ENCODE assay signal across 8 cellular contexts in genomic region chr16:84672276-84673202, GRCh38. TPM values are rescaled to one million over a fixed set of nuclear protein-coding genes. Genes with fewer than 3 reads are reported as not detected.
A peak's percentile ranks its signal among the peaks of the same experiment; 100 is the strongest.
DNase-seq lines count a peak whose midpoint lies in the region; ATAC-seq, FAIRE-seq and TF ChIP-seq lines count a peak whose summit lies in the region.
"Had no signal": no experiment of that assay in that cellular context is flagged by ENCODE, and none has a peak within 500 bp of the region (broad histone marks: within the 10 kb centered on the region; RNA-seq: fewer than 3 reads in every experiment).

No MANE protein-coding gene starts in this region.

- TF ChIP-seq CTCF in GM12875 (IDR thresholded peaks at IDR 0.05; ENCODE audit: borderline replicate concordance, insufficient read depth, low read depth, low read length) (peak; percentile 95), glutamatergic neuron (IDR thresholded peaks at IDR 0.05; ENCODE audit: partially characterized antibody, unreplicated experiment) (peak; percentile 89)

- FAIRE-seq in urothelium cell line (lab: Jason Lieb, UNC) = peak; percentile 84
- FAIRE-seq: islet of Langerhans had no signal

- peaks cover 3% of the 10 kb centered on the region for H3K36me3 Mint-ChIP-seq in activated naive CD4-positive, alpha-beta T cell treated with anti-CD3 and anti-CD28 coated beads for 36 hours (ENCODE audit: low read depth)
- H3K36me3 Mint-ChIP-seq in glutamatergic neuron (ENCODE audit: unreplicated experiment) = no peaks in the 10 kb centered on the region

- no peak overlapping the region for H3K4me3 ChIP-seq in GM12875 (ENCODE audit: low read depth, low read length)

- CTCF ChIA-PET in activated naive CD4-positive, alpha-beta T cell treated with anti-CD3 and anti-CD28 coated beads for 36 hours (lab: Charles Lee) = interaction anchor here (0.5 to 4.9 kb wide), 37 partner anchors 9 to 183 kb away, joined by 3 to 47 read pairs (median 5); no protein-coding TSS in a partner anchor

- no peaks in the 10 kb centered on the region for H3K27me3 Mint-ChIP-seq in activated naive CD4-positive, alpha-beta T cell treated with anti-CD3 and anti-CD28 coated beads for 36 hours (ENCODE audit: low read depth)
- H3K27me3 Mint-ChIP-seq in glutamatergic neuron (ENCODE audit: unreplicated experiment) = peaks cover 4% of the 10 kb centered on the region

- no peak overlapping the region for H3K27ac Mint-ChIP-seq in activated naive CD4-positive, alpha-beta T cell treated with anti-CD3 and anti-CD28 coated beads for 36 hours
- H3K27ac Mint-ChIP-seq in glutamatergic neuron (ENCODE audit: unreplicated experiment) = no peak overlapping the region

- peak; percentile 88 for DNase-seq in HuH-7.5 (ENCODE audit: low spot score)
- peak; percentile 90 for DNase-seq in activated naive CD4-positive, alpha-beta T cell treated with anti-CD3 and anti-CD28 coated beads for 36 hours
- DNase-seq in glutamatergic neuron = peak; percentile 88
- peak; percentile 45 for DNase-seq in pons (ENCODE audit: low spot score)
- peak; percentile 85 for DNase-seq in urothelium cell line (ENCODE audit: low spot score)

- no peaks in the 10 kb centered on the region for H3K9me3 Mint-ChIP-seq in activated naive CD4-positive, alpha-beta T cell treated with anti-CD3 and anti-CD28 coated beads for 36 hours
- H3K9me3 Mint-ChIP-seq in glutamatergic neuron (ENCODE audit: unreplicated experiment) = peaks cover 2% of the 10 kb centered on the region

- H3K4me3 Mint-ChIP-seq in activated naive CD4-positive, alpha-beta T cell treated with anti-CD3 and anti-CD28 coated beads for 36 hours = no peak overlapping the region
- H3K4me3 Mint-ChIP-seq in glutamatergic neuron (ENCODE audit: unreplicated experiment) = no peak overlapping the region

- intact Hi-C loops in activated naive CD4-positive, alpha-beta T cell treated with anti-CD3 and anti-CD28 coated beads for 36 hours (cut with micrococcal nuclease) = loop anchor here (1.0 to 10.0 kb wide), 5 partner anchors 28 to 298 kb away; no protein-coding TSS in a partner anchor

- peak; percentile 92 for ATAC-seq in SK-N-SH treated with all-trans-retinoic acid at 6 μM for 48 hours

- H3K4me1 Mint-ChIP-seq in activated naive CD4-positive, alpha-beta T cell treated with anti-CD3 and anti-CD28 coated beads for 36 hours (ENCODE audit: low read depth) = peaks cover 7% of the 10 kb centered on the region
- H3K4me1 Mint-ChIP-seq in glutamatergic neuron (ENCODE audit: low read depth, unreplicated experiment) = peaks cover 4% of the 10 kb centered on the region

TF ChIP-seq in SK-N-SH treated with all-trans-retinoic acid at 6 μM for 48 hours, 23 proteins besides CTCF, POLR2A, EP300 and RAD21:
- no peak for TF ChIP-seq TCF4 (CRISPR knock-in tag; IDR thresholded peaks at IDR 0.05; ENCODE audit: borderline replicate concordance)
- TF ChIP-seq, protein P1, sequence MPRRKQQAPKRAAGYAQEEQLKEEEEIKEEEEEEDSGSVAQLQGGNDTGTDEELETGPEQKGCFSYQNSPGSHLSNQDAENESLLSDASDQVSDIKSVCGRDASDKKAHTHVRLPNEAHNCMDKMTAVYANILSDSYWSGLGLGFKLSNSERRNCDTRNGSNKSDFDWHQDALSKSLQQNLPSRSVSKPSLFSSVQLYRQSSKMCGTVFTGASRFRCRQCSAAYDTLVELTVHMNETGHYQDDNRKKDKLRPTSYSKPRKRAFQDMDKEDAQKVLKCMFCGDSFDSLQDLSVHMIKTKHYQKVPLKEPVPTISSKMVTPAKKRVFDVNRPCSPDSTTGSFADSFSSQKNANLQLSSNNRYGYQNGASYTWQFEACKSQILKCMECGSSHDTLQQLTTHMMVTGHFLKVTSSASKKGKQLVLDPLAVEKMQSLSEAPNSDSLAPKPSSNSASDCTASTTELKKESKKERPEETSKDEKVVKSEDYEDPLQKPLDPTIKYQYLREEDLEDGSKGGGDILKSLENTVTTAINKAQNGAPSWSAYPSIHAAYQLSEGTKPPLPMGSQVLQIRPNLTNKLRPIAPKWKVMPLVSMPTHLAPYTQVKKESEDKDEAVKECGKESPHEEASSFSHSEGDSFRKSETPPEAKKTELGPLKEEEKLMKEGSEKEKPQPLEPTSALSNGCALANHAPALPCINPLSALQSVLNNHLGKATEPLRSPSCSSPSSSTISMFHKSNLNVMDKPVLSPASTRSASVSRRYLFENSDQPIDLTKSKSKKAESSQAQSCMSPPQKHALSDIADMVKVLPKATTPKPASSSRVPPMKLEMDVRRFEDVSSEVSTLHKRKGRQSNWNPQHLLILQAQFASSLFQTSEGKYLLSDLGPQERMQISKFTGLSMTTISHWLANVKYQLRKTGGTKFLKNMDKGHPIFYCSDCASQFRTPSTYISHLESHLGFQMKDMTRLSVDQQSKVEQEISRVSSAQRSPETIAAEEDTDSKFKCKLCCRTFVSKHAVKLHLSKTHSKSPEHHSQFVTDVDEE (CRISPR knock-in tag; IDR thresholded peaks at IDR 0.05) = no peak
- TF ChIP-seq CSRNP3 (CRISPR knock-in tag; IDR thresholded peaks at IDR 0.05) = no peak
- no peak for TF ChIP-seq OSR1 (CRISPR knock-in tag; IDR thresholded peaks at IDR 0.05)
- no peak for TF ChIP-seq GLIS3 (CRISPR knock-in tag; IDR thresholded peaks at IDR 0.05)
- TF ChIP-seq ARNTL (CRISPR knock-in tag; IDR thresholded peaks at IDR 0.05; ENCODE audit: borderline replicate concordance, low read depth) = no peak
- no peak for TF ChIP-seq TOX (CRISPR knock-in tag; IDR thresholded peaks at IDR 0.05; ENCODE audit: borderline replicate concordance)
- no peak for TF ChIP-seq ZFP3 (CRISPR knock-in tag; IDR thresholded peaks at IDR 0.05)
- no peak for TF ChIP-seq ZFP30 (CRISPR knock-in tag; IDR thresholded peaks at IDR 0.05)
- no peak for TF ChIP-seq ESRRG (CRISPR knock-in tag; IDR thresholded peaks at IDR 0.05)
- no peak for TF ChIP-seq RARB (CRISPR knock-in tag; IDR thresholded peaks at IDR 0.05)
- no peak for TF ChIP-seq CSDC2 (CRISPR knock-in tag; IDR thresholded peaks at IDR 0.05)
- no peak for TF ChIP-seq ZNF8 (CRISPR knock-in tag; IDR thresholded peaks at IDR 0.05)
- TF ChIP-seq ZNF70 (CRISPR knock-in tag; IDR thresholded peaks at IDR 0.05) = no peak
- no peak for TF ChIP-seq ISL1 (CRISPR knock-in tag; IDR thresholded peaks at IDR 0.05)
- TF ChIP-seq SNAI2 (CRISPR knock-in tag; IDR thresholded peaks at IDR 0.05) = no peak
- TF ChIP-seq ZNF565 (CRISPR knock-in tag; conservative IDR thresholded peaks at IDR 0.05; ENCODE audit: low read depth) = no peak
- TF ChIP-seq, protein P2, sequence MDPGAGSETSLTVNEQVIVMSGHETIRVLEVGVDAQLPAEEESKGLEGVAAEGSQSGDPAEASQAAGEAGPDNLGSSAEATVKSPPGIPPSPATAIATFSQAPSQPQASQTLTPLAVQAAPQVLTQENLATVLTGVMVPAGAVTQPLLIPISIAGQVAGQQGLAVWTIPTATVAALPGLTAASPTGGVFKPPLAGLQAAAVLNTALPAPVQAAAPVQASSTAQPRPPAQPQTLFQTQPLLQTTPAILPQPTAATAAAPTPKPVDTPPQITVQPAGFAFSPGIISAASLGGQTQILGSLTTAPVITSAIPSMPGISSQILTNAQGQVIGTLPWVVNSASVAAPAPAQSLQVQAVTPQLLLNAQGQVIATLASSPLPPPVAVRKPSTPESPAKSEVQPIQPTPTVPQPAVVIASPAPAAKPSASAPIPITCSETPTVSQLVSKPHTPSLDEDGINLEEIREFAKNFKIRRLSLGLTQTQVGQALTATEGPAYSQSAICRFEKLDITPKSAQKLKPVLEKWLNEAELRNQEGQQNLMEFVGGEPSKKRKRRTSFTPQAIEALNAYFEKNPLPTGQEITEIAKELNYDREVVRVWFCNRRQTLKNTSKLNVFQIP (CRISPR knock-in tag; IDR thresholded peaks at IDR 0.05; ENCODE audit: borderline replicate concordance, low read depth) = no peak
TF ChIP-seq in SK-N-SH treated with all-trans-retinoic acid at 6 μM for 48 hours: peak in this region for 0.

RNA-seq across cellular contexts. Expression of gene KLHL36, which starts 24.2 kb away (rescaled TPM):
- 10 to 100 TPM; 45.7 to 50.3 TPM for total RNA-seq in activated naive CD4-positive, alpha-beta T cell treated with anti-CD3 and anti-CD28 coated beads for 36 hours
- total RNA-seq in glutamatergic neuron (ENCODE audit: unreplicated experiment) = 38.2 TPM

RNA-seq across cellular contexts. Expression of gene USP10, which starts 27.3 kb away (rescaled TPM):
- 10 to 100 TPM; 93.9 to 95.2 TPM for total RNA-seq in activated naive CD4-positive, alpha-beta T cell treated with anti-CD3 and anti-CD28 coated beads for 36 hours
- 100 TPM for total RNA-seq in glutamatergic neuron (ENCODE audit: unreplicated experiment)

RNA-seq across cellular contexts. Expression of gene COTL1, which starts 54.7 kb away (rescaled TPM):
- total RNA-seq in activated naive CD4-positive, alpha-beta T cell treated with anti-CD3 and anti-CD28 coated beads for 36 hours = 100 to 1,000 TPM; 325 to 328 TPM
- 545 TPM for total RNA-seq in glutamatergic neuron (ENCODE audit: unreplicated experiment)
